Comparison of ENCODE assay signal across 16 cellular contexts in the genomic region with DNA sequence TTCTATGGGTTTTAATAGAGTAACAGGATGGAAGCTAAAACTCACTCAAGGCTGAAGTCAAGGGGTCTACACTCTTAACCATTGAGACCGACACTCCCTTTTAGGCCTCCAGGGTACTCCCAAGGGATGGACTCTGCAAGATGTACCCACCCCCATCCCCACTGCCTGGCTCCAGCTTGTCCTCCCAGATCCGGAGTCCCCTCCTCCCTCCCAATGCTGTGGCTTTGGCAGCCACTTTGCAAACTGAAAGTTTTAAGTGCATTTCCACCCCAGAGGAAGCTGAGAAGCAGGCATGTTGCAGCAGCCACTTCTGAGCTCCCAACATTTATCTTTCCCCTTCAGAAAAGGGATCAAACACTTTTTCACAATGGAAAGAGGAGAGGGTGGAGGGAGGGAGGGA.
DNase-seq lines count a peak whose midpoint lies in the region; TF ChIP-seq lines count a peak whose summit lies in the region.
"Had no signal": no experiment of that assay in that cellular context is flagged by ENCODE, and none has a peak within 500 bp of the region (broad histone marks: within the 10 kb centered on the region; RNA-seq: fewer than 3 reads in every experiment).

No MANE protein-coding gene starts in this region.

- peak overlapping the region; percentile 15; the same call in 1 of the 2 replicates for H3K27ac ChIP-seq in GM23248
- no peak overlapping the region for H3K27ac ChIP-seq in A673 (ENCODE audit: low read depth, low read length, poor library complexity, severe bottlenecking)
- H3K27ac ChIP-seq: Peyer's patch had no signal

- in situ Hi-C loops in GM23248 (cut with MboI) = no loop called here

- CTCF ChIA-PET in A673 (lab: Charles Lee) = no interaction called here

- H3K9me2 ChIP-seq in GM23248 (ENCODE audit: insufficient read depth) = no peaks in the 10 kb centered on the region

- peak overlapping the region; percentile 54 for H2AFZ ChIP-seq in GM23248

- peaks cover 20% of the 10 kb centered on the region for H3K27me3 Mint-ChIP-seq in nephron progenitor cell (ENCODE audit: low read depth, poor library complexity)

- peak; percentile 46 for DNase-seq in GM23248
- peak; percentile 67 for DNase-seq in RPMI7951 (ENCODE audit: low read depth)
- peak; percentile 73 for DNase-seq in fibroblast of peridontal ligament (ENCODE audit: extremely low read depth)
- no peak for DNase-seq in nephron progenitor cell
- DNase-seq in GOT3 (lab: John Stamatoyannopoulos, UW) = no peak
- no peak for DNase-seq in GM10266 (ENCODE audit: extremely low spot score)
- DNase-seq in posterior cingulate gyrus = no peak
- no peak for DNase-seq in A673 (ENCODE audit: low spot score)
- DNase-seq: activated CD4-positive, alpha-beta T cell treated with anti-CD3 and anti-CD28 coated beads, Interleukin-2, amount 10 ng/mL, durations not matched to agents 7 days and 5 days; kidney; NCI-H1694; NCI-H510A treated with DMSO at 0.1 percent for 48 hours; Peyer's patch had no signal

- no peaks in the 10 kb centered on the region for H3K27me3 ChIP-seq in GM23248 (replicated peaks; ENCODE audit: insufficient read depth)
- no peaks in the 10 kb centered on the region for H3K27me3 ChIP-seq in A673 (replicated peaks; ENCODE audit: insufficient read depth, low read depth, low read length, poor library complexity)
- H3K27me3 ChIP-seq: Peyer's patch had no signal

- no peaks in the 10 kb centered on the region for H4K20me1 ChIP-seq in GM23248 (ENCODE audit: insufficient read depth)

- H3K36me3 ChIP-seq in GM23248 (ENCODE audit: low read depth) (no peaks in the 10 kb centered on the region), A673 (ENCODE audit: insufficient read depth, low read length, poor library complexity, severe bottlenecking) (no peaks in the 10 kb centered on the region)
- H3K36me3 ChIP-seq: Peyer's patch had no signal

- H3F3A ChIP-seq in GM23248 (ENCODE audit: insufficient read depth) = peaks cover 30% of the 10 kb centered on the region

- 13 to 17% methylated on average over 2 of the region's 2 CpGs for WGBS in GM23248 (ENCODE audit: low coverage in 1 of 2, low lambda C conversion rate in 2 of 2, missing lambda C conversion rate in 2 of 2), 2 experiments

- H3K79me2 ChIP-seq in GM23248 (ENCODE audit: insufficient read depth) = no peaks in the 10 kb centered on the region

- H3K27ac Mint-ChIP-seq in nephron progenitor cell = peak overlapping the region; percentile 65
- H3K27ac Mint-ChIP-seq: activated CD4-positive, alpha-beta T cell treated with anti-CD3 and anti-CD28 coated beads, Interleukin-2, amount 10 ng/mL, durations not matched to agents 7 days and 5 days; activated T-helper 1 cell treated with anti-CD3 and anti-CD28 coated beads, Interleukin-12 subunit alpha, Interleukin-12 subunit beta, Interleukin-2, Interleukin-4 antibody, amounts not matched to agents 30 ng/mL and 10 ng/mL and 1 ng/mL, durations not matched to agents 14 hours and 24 hours and 36 hours; stimulated activated memory B cell treated with anti-CD40 and anti-IgM and Interleukin-4, amounts not matched to agents 10 μg/mL and 1 μg/mL and 100 μg/mL, for 72 hours; T-helper 1 cell treated with Interleukin-12 subunit alpha and Interleukin-12 subunit beta and Interleukin-4 antibody, amounts not matched to agents 30 μg/mL and 1 μg/mL, for 36 hours had no signal

- peak overlapping the region; percentile 65 for H3K4me2 ChIP-seq in GM23248 (ENCODE audit: unreplicated experiment)

- POLR2A ChIA-PET in A673 (lab: Charles Lee; ENCODE audit: low non-redundant PET) = no interaction called here

- H3K4me3 ChIP-seq in GM23248 = 0 out of 2 replicates have a peak overlapping the region, but pooled peaks have one; percentile 9
- H3K4me3 ChIP-seq in A673 (ENCODE audit: low read depth, low read length, poor library complexity, severe bottlenecking) = no peak overlapping the region
- H3K4me3 ChIP-seq: Peyer's patch had no signal

- H3K4me1 Mint-ChIP-seq in nephron progenitor cell = peaks cover 43% of the 10 kb centered on the region
- H3K4me1 Mint-ChIP-seq: activated CD4-positive, alpha-beta T cell treated with anti-CD3 and anti-CD28 coated beads, Interleukin-2, amount 10 ng/mL, durations not matched to agents 7 days and 5 days; stimulated activated memory B cell treated with anti-CD40 and anti-IgM and Interleukin-4, amounts not matched to agents 10 μg/mL and 1 μg/mL and 100 μg/mL, for 72 hours had no signal

- BruUV-seq in A673 (replicated peaks; lab: Mats Ljungman, UMichigan) = no TSS peak

- H3K9ac ChIP-seq in GM23248 = 0 out of 2 replicates have a peak overlapping the region, but pooled peaks have one; percentile 7

- TF ChIP-seq CTCF in nephron progenitor cell (IDR thresholded peaks at IDR 0.05) (no peak), GM10266 (IDR thresholded peaks at IDR 0.05; ENCODE audit: control insufficient read depth, insufficient read depth, low read depth, missing control alignments) (no peak), A673 (conservative IDR thresholded peaks at IDR 0.05; ENCODE audit: low read depth, low read length) (no peak)

- H3K9me3 ChIP-seq in GM23248 (ENCODE audit: low read depth) = no peaks in the 10 kb centered on the region
- H3K9me3 ChIP-seq in A673 (ENCODE audit: low read depth, low read length, poor library complexity, severe bottlenecking) = no peaks in the 10 kb centered on the region
- H3K9me3 ChIP-seq: Peyer's patch had no signal

- peaks cover 50% of the 10 kb centered on the region for H3K4me1 ChIP-seq in GM23248 (ENCODE audit: insufficient read depth)
- no peaks in the 10 kb centered on the region for H3K4me1 ChIP-seq in A673 (ENCODE audit: insufficient read depth, low read length, poor library complexity, severe bottlenecking)

- no peak overlapping the region for H3K4me3 Mint-ChIP-seq in nephron progenitor cell
- H3K4me3 Mint-ChIP-seq: activated CD4-positive, alpha-beta T cell treated with anti-CD3 and anti-CD28 coated beads, Interleukin-2, amount 10 ng/mL, durations not matched to agents 7 days and 5 days; activated T-helper 1 cell treated with anti-CD3 and anti-CD28 coated beads, Interleukin-12 subunit alpha, Interleukin-12 subunit beta, Interleukin-2, Interleukin-4 antibody, amounts not matched to agents 30 ng/mL and 10 ng/mL and 1 ng/mL, durations not matched to agents 14 hours and 24 hours and 36 hours; stimulated activated memory B cell treated with anti-CD40 and anti-IgM and Interleukin-4, amounts not matched to agents 10 μg/mL and 1 μg/mL and 100 μg/mL, for 72 hours; T-helper 1 cell treated with Interleukin-12 subunit alpha and Interleukin-12 subunit beta and Interleukin-4 antibody, amounts not matched to agents 30 μg/mL and 1 μg/mL, for 36 hours had no signal

- H3K9me3 Mint-ChIP-seq in nephron progenitor cell = no peaks in the 10 kb centered on the region
- H3K9me3 Mint-ChIP-seq: activated CD4-positive, alpha-beta T cell treated with anti-CD3 and anti-CD28 coated beads, Interleukin-2, amount 10 ng/mL, durations not matched to agents 7 days and 5 days; activated T-helper 1 cell treated with anti-CD3 and anti-CD28 coated beads, Interleukin-12 subunit alpha, Interleukin-12 subunit beta, Interleukin-2, Interleukin-4 antibody, amounts not matched to agents 30 ng/mL and 10 ng/mL and 1 ng/mL, durations not matched to agents 14 hours and 24 hours and 36 hours; stimulated activated memory B cell treated with anti-CD40 and anti-IgM and Interleukin-4, amounts not matched to agents 10 μg/mL and 1 μg/mL and 100 μg/mL, for 72 hours; T-helper 1 cell treated with Interleukin-12 subunit alpha and Interleukin-12 subunit beta and Interleukin-4 antibody, amounts not matched to agents 30 μg/mL and 1 μg/mL, for 36 hours had no signal

- H3K36me3 Mint-ChIP-seq in nephron progenitor cell (ENCODE audit: low read depth) = no peaks in the 10 kb centered on the region
- H3K36me3 Mint-ChIP-seq: stimulated activated memory B cell treated with anti-CD40 and anti-IgM and Interleukin-4, amounts not matched to agents 10 μg/mL and 1 μg/mL and 100 μg/mL, for 72 hours had no signal

- intact Hi-C loops in posterior cingulate gyrus (cut with DNase I) = no loop called here
- intact Hi-C loops in A673 (cut with micrococcal nuclease; ENCODE audit: unreplicated experiment) = no loop called here

Comparison
In these comparisons a context has a peak if more than half of its experiments do, and no peak if none do; other contexts are left out.
1. DNase-seq: peak in GM23248 (single experiment), RPMI7951 (single experiment) and fibroblast of peridontal ligament (single experiment); none in nephron progenitor cell (single experiment), GOT3 (single experiment), GM10266 (single experiment), posterior cingulate gyrus (0 of 10) and A673 (single experiment).